24 cellular contexts compared by ENCODE assay signal in the genomic region with DNA sequence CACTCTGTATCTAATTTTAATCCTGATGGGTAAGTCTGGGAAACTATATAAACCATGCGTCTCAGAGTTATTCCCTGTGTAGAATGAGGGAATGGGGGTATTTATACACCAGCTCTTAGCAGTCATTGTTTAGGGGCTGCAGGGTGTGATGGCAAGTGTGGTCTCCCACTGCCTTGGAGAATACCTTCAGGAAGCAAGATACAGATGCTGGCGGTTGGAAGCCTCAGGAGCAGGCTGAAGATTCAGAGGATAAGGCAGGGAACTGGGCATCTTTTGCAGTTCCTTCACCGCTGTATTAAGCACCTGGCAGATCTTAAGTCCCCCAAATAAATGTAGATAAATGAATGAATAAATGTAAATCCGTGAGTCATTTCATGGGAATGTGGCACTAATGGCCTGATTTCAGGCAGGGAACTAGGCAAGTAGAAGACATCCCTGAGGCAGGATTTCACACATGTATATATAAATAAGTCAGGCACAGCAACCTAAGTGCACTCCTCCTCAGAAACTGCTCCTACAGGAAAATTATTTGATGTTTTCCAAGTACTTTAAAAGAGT.
DNase-seq lines count a peak whose midpoint lies in the region; ATAC-seq and TF ChIP-seq lines count a peak whose summit lies in the region.
"Had no signal": no experiment of that assay in that cellular context is flagged by ENCODE, and none has a peak within 500 bp of the region (broad histone marks: within the 10 kb centered on the region; RNA-seq: fewer than 3 reads in every experiment).

No MANE protein-coding gene starts in this region.

- no peaks in the 10 kb centered on the region for H3K36me3 ChIP-seq in breast epithelium
- H3K36me3 ChIP-seq in RWPE2 (ENCODE audit: low read depth): no peaks in the 10 kb centered on the region
- H3K36me3 ChIP-seq in Caco-2 (ENCODE audit: control insufficient read depth, insufficient read depth, low read length): no peaks in the 10 kb centered on the region

- no peaks in the 10 kb centered on the region for H3K4me1 ChIP-seq in breast epithelium
- H3K4me1 ChIP-seq in RWPE2 (ENCODE audit: insufficient read depth, poor library complexity, severe bottlenecking): peaks cover 46% of the 10 kb centered on the region
- no peaks in the 10 kb centered on the region for H3K4me1 ChIP-seq in Caco-2

- no peak for ATAC-seq in RWPE2 (ENCODE audit: low read depth)
- ATAC-seq: CD8-positive, alpha-beta T cell had no signal

- no TSS peak for BruUV-seq in MCF 10A (replicated peaks; lab: Mats Ljungman, UMichigan)
- BruUV-seq in Caco-2 (replicated peaks; lab: Mats Ljungman, UMichigan): no TSS peak

- H3K36me3 Mint-ChIP-seq in MCF 10A (ENCODE audit: insufficient read depth, unreplicated experiment): no peaks in the 10 kb centered on the region
- H3K36me3 Mint-ChIP-seq in activated naive CD8-positive, alpha-beta T cell treated with anti-CD3 and anti-CD28 coated beads for 36 hours: peaks cover 2% of the 10 kb centered on the region
- H3K36me3 Mint-ChIP-seq in Caco-2 (ENCODE audit: insufficient read depth, unreplicated experiment): no peaks in the 10 kb centered on the region
- H3K36me3 Mint-ChIP-seq: CD8-positive, alpha-beta T cell had no signal

- no peaks in the 10 kb centered on the region for H3K9me3 ChIP-seq in breast epithelium
- no peaks in the 10 kb centered on the region for H3K9me3 ChIP-seq in RWPE2 (ENCODE audit: severe bottlenecking)
- H3K9me3 ChIP-seq in Caco-2: peaks cover under 1% of the 10 kb centered on the region; the same call in 1 of the 2 replicates

- H3K27ac Mint-ChIP-seq in MCF 10A (ENCODE audit: low read depth, unreplicated experiment): no peak overlapping the region
- H3K27ac Mint-ChIP-seq in activated naive CD8-positive, alpha-beta T cell treated with anti-CD3 and anti-CD28 coated beads for 36 hours: no peak overlapping the region
- H3K27ac Mint-ChIP-seq in Caco-2 (ENCODE audit: unreplicated experiment): no peak overlapping the region
- H3K27ac Mint-ChIP-seq: CD8-positive, alpha-beta T cell; HFFc6 had no signal

- H3K9me3 Mint-ChIP-seq in MCF 10A (ENCODE audit: unreplicated experiment) (peaks cover 7% of the 10 kb centered on the region), Caco-2 (ENCODE audit: unreplicated experiment) (peaks cover 14% of the 10 kb centered on the region)
- H3K9me3 Mint-ChIP-seq in activated naive CD8-positive, alpha-beta T cell treated with anti-CD3 and anti-CD28 coated beads for 36 hours: peaks cover 3% of the 10 kb centered on the region
- H3K9me3 Mint-ChIP-seq: CD8-positive, alpha-beta T cell; HFFc6 had no signal

- H3K27me3 Mint-ChIP-seq in MCF 10A (ENCODE audit: insufficient read depth, unreplicated experiment) (no peaks in the 10 kb centered on the region), Caco-2 (ENCODE audit: insufficient read depth, unreplicated experiment) (no peaks in the 10 kb centered on the region)
- H3K27me3 Mint-ChIP-seq in activated naive CD8-positive, alpha-beta T cell treated with anti-CD3 and anti-CD28 coated beads for 36 hours: no peaks in the 10 kb centered on the region

- H3K27me3 ChIP-seq in breast epithelium (no peaks in the 10 kb centered on the region), RWPE2 (ENCODE audit: insufficient read depth, poor library complexity, severe bottlenecking) (no peaks in the 10 kb centered on the region), Caco-2 (replicated peaks; ENCODE audit: control insufficient read depth, insufficient read depth, low read length) (no peaks in the 10 kb centered on the region)

- peak; percentile 14 for DNase-seq in MCF 10A (ENCODE audit: unreplicated experiment)
- DNase-seq in breast epithelium (ENCODE audit: low spot score in 2 of 2): no peak
- no peak for DNase-seq in RWPE2 (ENCODE audit: low spot score)
- DNase-seq in epithelial cell of esophagus (ENCODE audit: low read depth): peak; percentile 26
- no peak for DNase-seq in activated naive CD8-positive, alpha-beta T cell treated with anti-CD3 and anti-CD28 coated beads for 36 hours
- no peak for DNase-seq in Caco-2
- no peak for DNase-seq in substantia nigra (lab: John Stamatoyannopoulos, UW)
- DNase-seq: 8988T; AML-193; C1 segment of cervical spinal cord; Calu3; CD8-positive, alpha-beta T cell; DMS153; HFFc6; KG1; NCI-H1694; NCI-H2081; NCI-H2171; NCI-H345; NCI-H524; NCI-H82; SHP77 treated with DMSO at 0.1 percent for 48 hours; SW 1271 had no signal

- H3K4me3 Mint-ChIP-seq in MCF 10A (ENCODE audit: unreplicated experiment): no peak overlapping the region
- no peak overlapping the region for H3K4me3 Mint-ChIP-seq in activated naive CD8-positive, alpha-beta T cell treated with anti-CD3 and anti-CD28 coated beads for 36 hours
- H3K4me3 Mint-ChIP-seq in Caco-2 (ENCODE audit: unreplicated experiment): no peak overlapping the region
- H3K4me3 Mint-ChIP-seq: CD8-positive, alpha-beta T cell; HFFc6 had no signal

- CTCF ChIA-PET in MCF 10A (lab: Yijun Ruan, JAX) (interaction anchor here (1.1 kb wide), 1 partner anchor 334 kb away, joined by 3 read pairs; no protein-coding TSS in a partner anchor), Caco-2 (lab: Charles Lee) (no interaction called here)

- no peak for TF ChIP-seq POLR2A in breast epithelium (IDR thresholded peaks at IDR 0.05)

- H3K4me1 Mint-ChIP-seq in MCF 10A (ENCODE audit: insufficient read depth, unreplicated experiment) (peaks cover 52% of the 10 kb centered on the region), Caco-2 (ENCODE audit: low read depth, unreplicated experiment) (no peaks in the 10 kb centered on the region)
- peaks cover 13% of the 10 kb centered on the region for H3K4me1 Mint-ChIP-seq in activated naive CD8-positive, alpha-beta T cell treated with anti-CD3 and anti-CD28 coated beads for 36 hours

- H3K27ac ChIP-seq in breast epithelium: no peak overlapping the region
- peak overlapping the region; percentile 98 for H3K27ac ChIP-seq in RWPE2 (ENCODE audit: poor library complexity, severe bottlenecking)
- no peak overlapping the region for H3K27ac ChIP-seq in substantia nigra (ENCODE audit: low read depth, low read length, poor library complexity, severe bottlenecking)
- H3K27ac ChIP-seq: SK-N-MC had no signal

- TF ChIP-seq CTCF in MCF 10A (IDR thresholded peaks at IDR 0.05; ENCODE audit: unreplicated experiment): no peak
- no peak for TF ChIP-seq CTCF in breast epithelium (IDR thresholded peaks at IDR 0.05)
- TF ChIP-seq CTCF in RWPE2 (IDR thresholded peaks at IDR 0.05; ENCODE audit: poor library complexity, severe bottlenecking): no peak
- TF ChIP-seq CTCF in epithelial cell of esophagus (IDR thresholded peaks at IDR 0.05; ENCODE audit: insufficient read depth, low read depth, low read length, missing control alignments): no peak
- TF ChIP-seq CTCF in Caco-2 (IDR thresholded peaks at IDR 0.05; ENCODE audit: insufficient read depth in 1 of 2, low read depth in 1 of 2, low read length in 1 of 2, severe bottlenecking in 1 of 2, unreplicated experiment in 1 of 2): no peak

- POLR2A ChIA-PET in MCF 10A (lab: Yijun Ruan, JAX): interaction anchor here (0.5 to 4.3 kb wide), 7 partner anchors 27 to 63 kb away, joined by 3 to 46 read pairs (median 4); no protein-coding TSS in a partner anchor
- POLR2A ChIA-PET in Caco-2 (lab: Charles Lee): no interaction called here

- intact Hi-C loops in MCF 10A (cut with micrococcal nuclease) (no loop called here), breast epithelium (cut with DNase I; ENCODE audit: low total_unique reads) (no loop called here), Caco-2 (cut with micrococcal nuclease; ENCODE audit: unreplicated experiment) (no loop called here)

- H3K4me3 ChIP-seq in breast epithelium: no peak overlapping the region
- H3K4me3 ChIP-seq in RWPE2 (ENCODE audit: severe bottlenecking): no peak overlapping the region
- H3K4me3 ChIP-seq in epithelial cell of esophagus (ENCODE audit: low read length): no peak overlapping the region
- H3K4me3 ChIP-seq in Caco-2 (ENCODE audit: low read depth, low read length): no peak overlapping the region
- H3K4me3 ChIP-seq: SK-N-MC had no signal

Comparison
In these comparisons a context has a peak if more than half of its experiments do, and no peak if none do; other contexts are left out.
1. DNase-seq: peak in MCF 10A (single experiment) and epithelial cell of esophagus (single experiment); none in breast epithelium (0 of 2), RWPE2 (single experiment), activated naive CD8-positive, alpha-beta T cell treated with anti-CD3 and anti-CD28 coated beads for 36 hours (single experiment), Caco-2 (0 of 2) and substantia nigra (0 of 49).